In genomic region chr6:139248911-139249310, GRCh38 we compare ENCODE assay signal across 21 cellular contexts. TPM values are rescaled to one million over a fixed set of nuclear protein-coding genes. Genes with fewer than 3 reads are reported as not detected.
DNase-seq lines count a peak whose midpoint lies in the region; ATAC-seq, FAIRE-seq and TF ChIP-seq lines count a peak whose summit lies in the region.
"Had no signal": no experiment of that assay in that cellular context is flagged by ENCODE, and none has a peak within 500 bp of the region (broad histone marks: within the 10 kb centered on the region; RNA-seq: fewer than 3 reads in every experiment).

No MANE protein-coding gene starts in this region.

- H2AFZ ChIP-seq in trophoblast cell (ENCODE audit: insufficient read depth, low read length, poor library complexity) = no peak overlapping the region

- POLR2A ChIA-PET in activated CD8-positive, alpha-beta T cell treated with anti-CD3 and anti-CD28 coated beads, Interleukin-2, amount 10 ng/mL, durations not matched to agents 7 days and 5 days (lab: Charles Lee) = no interaction called here
- POLR2A ChIA-PET in activated CD8-positive, alpha-beta T cell treated with anti-CD3 and anti-CD28 coated beads for 36 hours (lab: Charles Lee) = no interaction called here

- H3K27me3 Mint-ChIP-seq in activated CD8-positive, alpha-beta T cell treated with anti-CD3 and anti-CD28 coated beads, Interleukin-2, amount 10 ng/mL, durations not matched to agents 7 days and 5 days (ENCODE audit: low read depth) = no peaks in the 10 kb centered on the region
- H3K27me3 Mint-ChIP-seq in activated CD8-positive, alpha-beta T cell treated with anti-CD3 and anti-CD28 coated beads for 36 hours = no peaks in the 10 kb centered on the region

- H3K79me1 ChIP-seq in trophoblast cell (ENCODE audit: low read length) = no peaks in the 10 kb centered on the region

- WGBS in trophoblast cell (ENCODE audit: extremely low coverage, insufficient coverage, insufficient read length) = no CpG with 5 or more reads among the region's 3 CpGs

- H3K4me3 ChIP-seq in ascending aorta (no peak overlapping the region), trophoblast cell (ENCODE audit: low read depth, low read length) (no peak overlapping the region)
- H3K4me3 ChIP-seq: HAP-1 had no signal

- TF ChIP-seq POLR2A in GM12891 (IDR thresholded peaks at IDR 0.05; ENCODE audit: low read depth, low read length) = no peak

- H3K4me2 ChIP-seq in trophoblast cell (ENCODE audit: low read length) = no peak overlapping the region

- H3K79me2 ChIP-seq in trophoblast cell (ENCODE audit: control insufficient read depth, insufficient read depth, low read length, poor library complexity) = no peaks in the 10 kb centered on the region

- no peaks in the 10 kb centered on the region for H3K36me3 Mint-ChIP-seq in activated CD8-positive, alpha-beta T cell treated with anti-CD3 and anti-CD28 coated beads, Interleukin-2, amount 10 ng/mL, durations not matched to agents 7 days and 5 days (ENCODE audit: low read depth)
- H3K36me3 Mint-ChIP-seq in activated CD8-positive, alpha-beta T cell treated with anti-CD3 and anti-CD28 coated beads for 36 hours (ENCODE audit: low read depth) = no peaks in the 10 kb centered on the region

- H3K4me1 ChIP-seq in ascending aorta (peaks cover 13 to 19% of the 10 kb centered on the region in 2 donors), trophoblast cell (ENCODE audit: control insufficient read depth in 1 of 2, insufficient read depth in 2 of 2, low read length in 2 of 2) (no peaks in the 10 kb centered on the region)
- H3K4me1 ChIP-seq: Caco-2, HAP-1 had no signal

- no peak overlapping the region for H2AK5ac ChIP-seq in trophoblast cell (ENCODE audit: low read length)

- DNase-seq in activated CD8-positive, alpha-beta T cell treated with anti-CD3 and anti-CD28 coated beads, Interleukin-2, amount 10 ng/mL, durations not matched to agents 7 days and 5 days = peak; percentile 5
- no peak for DNase-seq in activated CD8-positive, alpha-beta T cell treated with anti-CD3 and anti-CD28 coated beads for 36 hours
- DNase-seq in GM12891 (ENCODE audit: insufficient read length, low spot score) (no peak), ascending aorta (ENCODE audit: low spot score in 2 of 2) (no peak), trophoblast cell (no peak), NCI-H2196 (lab: John Stamatoyannopoulos, UW; ENCODE audit: unreplicated experiment) (no peak), NOMO-1 (lab: John Stamatoyannopoulos, UW; ENCODE audit: unreplicated experiment in 2 of 2) (no peak), NCI-H1417 (lab: John Stamatoyannopoulos, UW) (no peak)
- DNase-seq: AML-193, Caco-2, DMS53, NCI-H1048, NCI-H146, NCI-H2081, NCI-H2227 treated with DMSO at 0.1 percent for 48 hours, NCI-H524 treated with DMSO at 0.1 percent for 48 hours had no signal

- peak overlapping the region; percentile 65 to 75 for H3K27ac ChIP-seq in ascending aorta
- no peak overlapping the region for H3K27ac ChIP-seq in trophoblast cell (ENCODE audit: low read depth, low read length)

- H3K4ac ChIP-seq in trophoblast cell (ENCODE audit: low read depth, low read length) = no peak overlapping the region

- no peak overlapping the region for H2BK12ac ChIP-seq in trophoblast cell (ENCODE audit: low read length)

- H3K27me3 ChIP-seq in ascending aorta = no peaks in the 10 kb centered on the region
- no peaks in the 10 kb centered on the region for H3K27me3 ChIP-seq in trophoblast cell (ENCODE audit: insufficient read depth, low read length)

- no peak for ATAC-seq in activated CD8-positive, alpha-beta T cell treated with anti-CD3 and anti-CD28 coated beads, Interleukin-2, amount 10 ng/mL, durations not matched to agents 7 days and 5 days
- no peak for ATAC-seq in activated CD8-positive, alpha-beta T cell treated with anti-CD3 and anti-CD28 coated beads for 36 hours
- ATAC-seq: Panc1 had no signal

- no peaks in the 10 kb centered on the region for H3K9me3 Mint-ChIP-seq in activated CD8-positive, alpha-beta T cell treated with anti-CD3 and anti-CD28 coated beads, Interleukin-2, amount 10 ng/mL, durations not matched to agents 7 days and 5 days (ENCODE audit: insufficient read depth)
- H3K9me3 Mint-ChIP-seq in activated CD8-positive, alpha-beta T cell treated with anti-CD3 and anti-CD28 coated beads for 36 hours = peaks cover 2% of the 10 kb centered on the region
- H3K9me3 Mint-ChIP-seq: CD14-positive monocyte had no signal

- peaks cover 38% of the 10 kb centered on the region for H3K4me1 Mint-ChIP-seq in activated CD8-positive, alpha-beta T cell treated with anti-CD3 and anti-CD28 coated beads, Interleukin-2, amount 10 ng/mL, durations not matched to agents 7 days and 5 days (ENCODE audit: low read depth)
- H3K4me1 Mint-ChIP-seq in activated CD8-positive, alpha-beta T cell treated with anti-CD3 and anti-CD28 coated beads for 36 hours (ENCODE audit: low read depth) = peaks cover 51% of the 10 kb centered on the region

- peak overlapping the region; percentile 43 for H2BK120ac ChIP-seq in trophoblast cell (ENCODE audit: insufficient read depth, low read length, poor library complexity)

- no peak overlapping the region for H4K91ac ChIP-seq in trophoblast cell (ENCODE audit: low read depth, low read length)

- no peak overlapping the region for H3K14ac ChIP-seq in trophoblast cell (ENCODE audit: low read length)

- H3K36me3 ChIP-seq in ascending aorta = no peaks in the 10 kb centered on the region
- no peaks in the 10 kb centered on the region for H3K36me3 ChIP-seq in trophoblast cell (ENCODE audit: control insufficient read depth in 1 of 2, insufficient read depth in 2 of 2, low read length in 2 of 2)
- H3K36me3 ChIP-seq: HAP-1 had no signal

- H3K4me3 Mint-ChIP-seq in activated CD8-positive, alpha-beta T cell treated with anti-CD3 and anti-CD28 coated beads, Interleukin-2, amount 10 ng/mL, durations not matched to agents 7 days and 5 days = no peak overlapping the region
- no peak overlapping the region for H3K4me3 Mint-ChIP-seq in activated CD8-positive, alpha-beta T cell treated with anti-CD3 and anti-CD28 coated beads for 36 hours
- H3K4me3 Mint-ChIP-seq: CD14-positive monocyte had no signal

- no peak overlapping the region for H4K12ac ChIP-seq in trophoblast cell (ENCODE audit: low read depth, low read length)

- H3K18ac ChIP-seq in trophoblast cell (ENCODE audit: low read length) = no peak overlapping the region

- CTCF ChIA-PET in activated CD8-positive, alpha-beta T cell treated with anti-CD3 and anti-CD28 coated beads, Interleukin-2, amount 10 ng/mL, durations not matched to agents 7 days and 5 days (lab: Charles Lee) = interaction anchor here (0.6 to 2.4 kb wide), 3 partner anchors 29 to 122 kb away, joined by 4 to 25 read pairs (median 20); no protein-coding TSS in a partner anchor
- CTCF ChIA-PET in activated CD8-positive, alpha-beta T cell treated with anti-CD3 and anti-CD28 coated beads for 36 hours (lab: Charles Lee) = interaction anchor here (2.1 to 2.3 kb wide), 2 partner anchors 29 to 116 kb away, joined by 12 read pairs; no protein-coding TSS in a partner anchor

- H3K27ac Mint-ChIP-seq in activated CD8-positive, alpha-beta T cell treated with anti-CD3 and anti-CD28 coated beads, Interleukin-2, amount 10 ng/mL, durations not matched to agents 7 days and 5 days = no peak overlapping the region
- no peak overlapping the region for H3K27ac Mint-ChIP-seq in activated CD8-positive, alpha-beta T cell treated with anti-CD3 and anti-CD28 coated beads for 36 hours

- no peak overlapping the region for H3K9ac ChIP-seq in trophoblast cell (ENCODE audit: low read length)

- H3K23ac ChIP-seq in trophoblast cell (ENCODE audit: low read length) = no peak overlapping the region

- H4K8ac ChIP-seq in trophoblast cell (ENCODE audit: low read depth, low read length) = no peak overlapping the region

- H3K9me3 ChIP-seq in ascending aorta = no peaks in the 10 kb centered on the region
- H3K9me3 ChIP-seq in trophoblast cell (ENCODE audit: insufficient read depth, low read depth, low read length) = no peaks in the 10 kb centered on the region
- H3K9me3 ChIP-seq: Caco-2, HAP-1 had no signal

- FAIRE-seq in GM12891 (lab: Jason Lieb, UNC) = peak; percentile 23

- intact Hi-C loops in activated CD8-positive, alpha-beta T cell treated with anti-CD3 and anti-CD28 coated beads for 36 hours (cut with micrococcal nuclease) = no loop called here
- intact Hi-C loops in ascending aorta (cut with DNase I) = loop anchor here (10.0 kb wide), 1 partner anchor 1736 kb away; no protein-coding TSS in a partner anchor

- no peak overlapping the region for H2BK5ac ChIP-seq in trophoblast cell (ENCODE audit: low read depth, low read length, poor library complexity)

- TF ChIP-seq CTCF in activated CD8-positive, alpha-beta T cell treated with anti-CD3 and anti-CD28 coated beads for 36 hours (IDR thresholded peaks at IDR 0.05) = no peak
- TF ChIP-seq CTCF in ascending aorta (IDR thresholded peaks at IDR 0.05) = no peak

TF ChIP-seq in GM12891, 5 proteins besides CTCF, POLR2A, EP300 and RAD21:
- TF ChIP-seq SPI1 (IDR thresholded peaks at IDR 0.05; ENCODE audit: low read depth, low read length) (no peak), PAX5 (IDR thresholded peaks at IDR 0.05; ENCODE audit: insufficient read depth, low read length, severe bottlenecking) (no peak), POLR2AphosphoS5 (IDR thresholded peaks at IDR 0.05; ENCODE audit: low read depth, low read length) (no peak), POU2F2 (IDR thresholded peaks at IDR 0.05; ENCODE audit: low read depth, low read length) (no peak)

RNA-seq across cellular contexts. Expression of gene TXLNB, which starts 42.9 kb away (rescaled TPM):
- total RNA-seq in activated CD8-positive, alpha-beta T cell treated with anti-CD3 and anti-CD28 coated beads, Interleukin-2, amount 10 ng/mL, durations not matched to agents 7 days and 5 days = under 1 TPM; 0.37 to 0.65 TPM
- under 1 TPM; 0.11 to 0.22 TPM for total RNA-seq in activated CD8-positive, alpha-beta T cell treated with anti-CD3 and anti-CD28 coated beads for 36 hours
- 1.7 TPM for polyA plus RNA-seq in GM12891 (2012; ENCODE audit: low read depth, missing spikeins)
- total RNA-seq in ascending aorta = not detected
- 0.03 TPM in 2 replicates for polyA plus RNA-seq in trophoblast cell (2013)
- total RNA-seq: Caco-2, HT-29, MCF 10A had no signal
